ENCODE assay signal across 16 cellular contexts in the genomic region with DNA sequence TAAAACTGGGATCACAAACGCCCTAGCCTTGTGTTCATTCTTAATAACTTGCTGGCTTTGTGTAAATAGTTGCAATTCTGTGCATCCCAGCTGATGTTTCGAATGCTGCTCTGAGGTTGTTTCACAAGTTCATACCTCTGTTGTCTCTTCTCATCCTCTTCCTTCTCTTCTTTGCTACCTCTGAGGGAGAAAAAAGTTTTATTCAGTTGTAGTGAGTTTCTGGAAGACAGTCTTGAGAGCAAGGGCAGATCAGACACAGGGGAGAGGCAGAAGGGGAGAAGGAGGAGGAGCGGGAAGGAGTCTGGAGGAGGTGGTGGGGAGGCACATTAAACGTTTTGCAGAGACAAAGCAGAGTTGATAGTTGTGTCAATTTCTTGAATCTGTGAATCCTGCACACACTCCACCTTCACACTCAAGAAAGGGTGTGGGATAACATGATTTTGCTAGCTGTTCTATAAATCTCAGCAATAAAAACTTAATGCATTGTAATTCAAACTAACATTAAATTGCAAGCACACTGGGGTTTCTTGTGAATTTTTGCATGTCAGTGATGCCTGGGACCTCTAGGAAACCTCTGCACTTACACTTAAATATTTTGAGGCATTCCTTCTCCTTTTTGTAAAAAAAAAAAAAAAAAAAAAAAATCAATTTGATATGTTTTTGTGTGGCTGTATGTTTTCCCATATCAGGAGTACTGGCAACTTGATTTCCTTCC.
A peak's percentile ranks its signal among the peaks of the same experiment; 100 is the strongest.
DNase-seq lines count a peak whose midpoint lies in the region; ATAC-seq and TF ChIP-seq lines count a peak whose summit lies in the region.
"Had no signal": no experiment of that assay in that cellular context is flagged by ENCODE, and none has a peak within 500 bp of the region (broad histone marks: within the 10 kb centered on the region; RNA-seq: fewer than 3 reads in every experiment).

No MANE protein-coding gene starts in this region.

- no peak for ATAC-seq in GM21526 (IDR thresholded peaks at IDR 0.05; ENCODE audit: low FRiP score, unreplicated experiment)

- H3K36me3 ChIP-seq in ACC112 (ENCODE audit: insufficient read depth, low read length), result no peaks in the 10 kb centered on the region
- no peaks in the 10 kb centered on the region for H3K36me3 ChIP-seq in parathyroid adenoma (ENCODE audit: control insufficient read depth, insufficient read depth, low read length)
- H3K36me3 ChIP-seq in MM.1S (replicated peaks; ENCODE audit: insufficient read depth, low read length), result 0 out of 2 replicates have a peak, but pooled peaks cover 5% of the 10 kb centered on the region

- no peak overlapping the region for H3K9ac ChIP-seq in parathyroid adenoma
- H3K9ac ChIP-seq in MM.1S (ENCODE audit: low read length), result no peak overlapping the region

- DNase-seq in MV-4-11 (lab: John Stamatoyannopoulos, UW) (peak; percentile 24), foreskin fibroblast (peak in 1 of 2 donors; percentile 51), NCI-H446 treated with DMSO at 0.1 percent for 48 hours (lab: John Stamatoyannopoulos, UW) (no peak), NCI-H1092 (lab: John Stamatoyannopoulos, UW) (no peak), MM.1S (no peak)
- DNase-seq: activated CD4-positive, alpha-beta T cell treated with anti-CD3 and anti-CD28 coated beads, Interleukin-2, amount 50 U/mL, for 4 hours; activated gamma-delta T cell treated with Interleukin-2 at 50 U/mL for 16 hours; dermis blood vessel endothelial cell; GDM1; naive B cell; NCI-H2107; stimulated activated naive CD4-positive, alpha-beta T cell; T-helper 1 cell had no signal

- H2AFZ ChIP-seq in ACC112 (ENCODE audit: low read length, unreplicated experiment), result no peak overlapping the region
- H2AFZ ChIP-seq in parathyroid adenoma, result no peak overlapping the region
- no peak overlapping the region for H2AFZ ChIP-seq in MM.1S (ENCODE audit: low read length)

- H3K27me3 ChIP-seq in ACC112 (ENCODE audit: insufficient read depth, low read length) (no peaks in the 10 kb centered on the region), parathyroid adenoma (ENCODE audit: control insufficient read depth, insufficient read depth, low read length) (no peaks in the 10 kb centered on the region), MM.1S (replicated peaks; ENCODE audit: insufficient read depth, low read length) (no peaks in the 10 kb centered on the region)

- no peaks in the 10 kb centered on the region for H3K9me2 ChIP-seq in MM.1S (replicated peaks; ENCODE audit: insufficient read depth, low read length)

- H3K79me2 ChIP-seq in ACC112 (ENCODE audit: control insufficient read depth, insufficient read depth, low read length, unreplicated experiment) (peaks cover 44% of the 10 kb centered on the region), parathyroid adenoma (peaks cover 30% of the 10 kb centered on the region), MM.1S (ENCODE audit: low read length) (peaks cover 97% of the 10 kb centered on the region)

- H3K4me2 ChIP-seq in parathyroid adenoma (ENCODE audit: low read length) (no peak overlapping the region), MM.1S (ENCODE audit: low read depth, low read length) (no peak overlapping the region)

- no peaks in the 10 kb centered on the region for H4K20me1 ChIP-seq in MM.1S (ENCODE audit: insufficient read depth, low read length)

- H3F3A ChIP-seq in MM.1S (ENCODE audit: insufficient read depth, low read length), result peaks cover 8% of the 10 kb centered on the region

- H3K4me3 ChIP-seq in ACC112 (ENCODE audit: low read depth, low read length) (peak overlapping the region; percentile 96), foreskin fibroblast (ENCODE audit: low read depth in 1 of 2, low read length in 2 of 2) (peak overlapping the region; percentile 72 to 79), parathyroid adenoma (ENCODE audit: low read depth, low read length) (no peak overlapping the region), MM.1S (ENCODE audit: low read length) (no peak overlapping the region)

- H3K4me1 ChIP-seq in ACC112 (ENCODE audit: control insufficient read depth, insufficient read depth, low read length, unreplicated experiment) (peaks cover 16% of the 10 kb centered on the region), parathyroid adenoma (no peaks in the 10 kb centered on the region), MM.1S (ENCODE audit: low read length) (no peaks in the 10 kb centered on the region)

- no peak for TF ChIP-seq CTCF in foreskin fibroblast (IDR thresholded peaks at IDR 0.05; ENCODE audit: low read depth, low read length)
- no peak for TF ChIP-seq CTCF in parathyroid adenoma (IDR thresholded peaks at IDR 0.05)
- no peak for TF ChIP-seq CTCF in MM.1S (IDR thresholded peaks at IDR 0.05; ENCODE audit: low read length)

- H3K27ac ChIP-seq in ACC112 (ENCODE audit: low read depth, low read length), result no peak overlapping the region
- H3K27ac ChIP-seq in parathyroid adenoma, result peak overlapping the region; percentile 8
- H3K27ac ChIP-seq in MM.1S (ENCODE audit: low read length), result no peak overlapping the region

- H3K9me3 ChIP-seq in parathyroid adenoma (ENCODE audit: control insufficient read depth, low read length), result no peaks in the 10 kb centered on the region
- H3K9me3 ChIP-seq in MM.1S (replicated peaks; ENCODE audit: insufficient read depth, low read length), result no peaks in the 10 kb centered on the region

Comparison
In these comparisons a context has a peak if more than half of its experiments do, and no peak if none do; other contexts are left out.
1. H3K4me3 ChIP-seq: peak in ACC112 (single experiment) and foreskin fibroblast (2 of 2); none in parathyroid adenoma (single experiment) and MM.1S (single experiment).